In genomic region chr3:71210257-71211002, GRCh38 we compare ENCODE assay signal across 8 cellular contexts.
DNase-seq lines count a peak whose midpoint lies in the region; ATAC-seq lines count a peak whose summit lies in the region.

No MANE protein-coding gene starts in this region.

- ATAC-seq in activated naive CD8-positive, alpha-beta T cell treated with anti-CD3 and anti-CD28 coated beads, Interleukin-2, amount 10 ng/mL, durations not matched to agents 7 days and 5 days (ENCODE audit: low read depth): no peak
- ATAC-seq in stimulated activated naive B cell treated with anti-CD40 and anti-IgM and Interleukin-4, amounts not matched to agents 10 μg/mL and 1 μg/mL and 100 μg/mL, for 72 hours (replicated peaks): no peak
- no peak for ATAC-seq in GM21737 (IDR thresholded peaks at IDR 0.05; ENCODE audit: unreplicated experiment)
- no peak for ATAC-seq in GM19455 (IDR thresholded peaks at IDR 0.05; ENCODE audit: unreplicated experiment)
- ATAC-seq in GM18502 (IDR thresholded peaks at IDR 0.05; ENCODE audit: poor library complexity, unreplicated experiment): no peak

- H3K9me3 ChIP-seq in effector memory CD4-positive, alpha-beta T cell (ENCODE audit: control insufficient read depth, low read length): no peaks in the 10 kb centered on the region

- no peaks in the 10 kb centered on the region for H3K4me1 ChIP-seq in effector memory CD4-positive, alpha-beta T cell (ENCODE audit: control insufficient read depth, insufficient read depth, low read length, poor library complexity, severe bottlenecking)

- H3K36me3 ChIP-seq in effector memory CD4-positive, alpha-beta T cell (ENCODE audit: control insufficient read depth, insufficient read depth, low read length): no peaks in the 10 kb centered on the region

- H3K9me3 Mint-ChIP-seq in activated naive CD8-positive, alpha-beta T cell treated with anti-CD3 and anti-CD28 coated beads, Interleukin-2, amount 10 ng/mL, durations not matched to agents 7 days and 5 days: no peaks in the 10 kb centered on the region
- H3K9me3 Mint-ChIP-seq in stimulated activated naive B cell treated with anti-CD40 and anti-IgM and Interleukin-4, amounts not matched to agents 10 μg/mL and 1 μg/mL and 100 μg/mL, for 72 hours: no peaks in the 10 kb centered on the region

- no peaks in the 10 kb centered on the region for H3K27me3 ChIP-seq in effector memory CD4-positive, alpha-beta T cell (replicated peaks; ENCODE audit: control insufficient read depth, insufficient read depth, low read length, poor library complexity, severe bottlenecking)

- peaks cover 15% of the 10 kb centered on the region for H3K36me3 Mint-ChIP-seq in activated naive CD8-positive, alpha-beta T cell treated with anti-CD3 and anti-CD28 coated beads, Interleukin-2, amount 10 ng/mL, durations not matched to agents 7 days and 5 days
- peaks cover 8 to 23% of the 10 kb centered on the region in 2 donors for H3K36me3 Mint-ChIP-seq in stimulated activated naive B cell treated with anti-CD40 and anti-IgM and Interleukin-4, amounts not matched to agents 10 μg/mL and 1 μg/mL and 100 μg/mL, for 72 hours

- peak overlapping the region; percentile 5 for H3K27ac Mint-ChIP-seq in activated naive CD8-positive, alpha-beta T cell treated with anti-CD3 and anti-CD28 coated beads, Interleukin-2, amount 10 ng/mL, durations not matched to agents 7 days and 5 days
- H3K27ac Mint-ChIP-seq in stimulated activated naive B cell treated with anti-CD40 and anti-IgM and Interleukin-4, amounts not matched to agents 10 μg/mL and 1 μg/mL and 100 μg/mL, for 72 hours: peak overlapping the region; percentile 39

- H3K4me1 Mint-ChIP-seq in activated naive CD8-positive, alpha-beta T cell treated with anti-CD3 and anti-CD28 coated beads, Interleukin-2, amount 10 ng/mL, durations not matched to agents 7 days and 5 days: peaks cover 36% of the 10 kb centered on the region
- H3K4me1 Mint-ChIP-seq in stimulated activated naive B cell treated with anti-CD40 and anti-IgM and Interleukin-4, amounts not matched to agents 10 μg/mL and 1 μg/mL and 100 μg/mL, for 72 hours: peaks cover 39 to 78% of the 10 kb centered on the region in 2 donors

- peak overlapping the region; percentile 25 for H3K4me3 Mint-ChIP-seq in activated naive CD8-positive, alpha-beta T cell treated with anti-CD3 and anti-CD28 coated beads, Interleukin-2, amount 10 ng/mL, durations not matched to agents 7 days and 5 days
- peak overlapping the region in 1 of 2 donors; percentile 49 for H3K4me3 Mint-ChIP-seq in stimulated activated naive B cell treated with anti-CD40 and anti-IgM and Interleukin-4, amounts not matched to agents 10 μg/mL and 1 μg/mL and 100 μg/mL, for 72 hours

- peak; percentile 59 for DNase-seq in HCEC 1CT
- DNase-seq in activated naive CD8-positive, alpha-beta T cell treated with anti-CD3 and anti-CD28 coated beads, Interleukin-2, amount 10 ng/mL, durations not matched to agents 7 days and 5 days: no peak
- peak; percentile 94 for DNase-seq in iris pigment epithelial cell (ENCODE audit: low read depth)
- no peak for DNase-seq in stimulated activated naive B cell treated with anti-CD40 and anti-IgM and Interleukin-4, amounts not matched to agents 10 μg/mL and 1 μg/mL and 100 μg/mL, for 72 hours
- no peak for DNase-seq in effector memory CD4-positive, alpha-beta T cell

- no peak overlapping the region for H3K27ac ChIP-seq in effector memory CD4-positive, alpha-beta T cell (ENCODE audit: insufficient read depth, low read length, poor library complexity, severe bottlenecking)

- no peaks in the 10 kb centered on the region for H3K27me3 Mint-ChIP-seq in activated naive CD8-positive, alpha-beta T cell treated with anti-CD3 and anti-CD28 coated beads, Interleukin-2, amount 10 ng/mL, durations not matched to agents 7 days and 5 days
- no peaks in the 10 kb centered on the region for H3K27me3 Mint-ChIP-seq in stimulated activated naive B cell treated with anti-CD40 and anti-IgM and Interleukin-4, amounts not matched to agents 10 μg/mL and 1 μg/mL and 100 μg/mL, for 72 hours

- POLR2A ChIA-PET in activated naive CD8-positive, alpha-beta T cell treated with anti-CD3 and anti-CD28 coated beads, Interleukin-2, amount 10 ng/mL, durations not matched to agents 7 days and 5 days (lab: Charles Lee): no interaction called here

- no peak overlapping the region for H3K4me3 ChIP-seq in effector memory CD4-positive, alpha-beta T cell (ENCODE audit: insufficient read depth, low read depth, low read length, poor library complexity, severe bottlenecking)

Comparison
In these comparisons a context has a peak if more than half of its experiments do, and no peak if none do; other contexts are left out.
1. DNase-seq: peak in HCEC 1CT (single experiment) and iris pigment epithelial cell (single experiment); none in activated naive CD8-positive, alpha-beta T cell treated with anti-CD3 and anti-CD28 coated beads, Interleukin-2, amount 10 ng/mL, durations not matched to agents 7 days and 5 days (single experiment), stimulated activated naive B cell treated with anti-CD40 and anti-IgM and Interleukin-4, amounts not matched to agents 10 μg/mL and 1 μg/mL and 100 μg/mL, for 72 hours (single experiment) and effector memory CD4-positive, alpha-beta T cell (0 of 3).